ENCODE assay signal across 1 cellular context in the genomic region with DNA sequence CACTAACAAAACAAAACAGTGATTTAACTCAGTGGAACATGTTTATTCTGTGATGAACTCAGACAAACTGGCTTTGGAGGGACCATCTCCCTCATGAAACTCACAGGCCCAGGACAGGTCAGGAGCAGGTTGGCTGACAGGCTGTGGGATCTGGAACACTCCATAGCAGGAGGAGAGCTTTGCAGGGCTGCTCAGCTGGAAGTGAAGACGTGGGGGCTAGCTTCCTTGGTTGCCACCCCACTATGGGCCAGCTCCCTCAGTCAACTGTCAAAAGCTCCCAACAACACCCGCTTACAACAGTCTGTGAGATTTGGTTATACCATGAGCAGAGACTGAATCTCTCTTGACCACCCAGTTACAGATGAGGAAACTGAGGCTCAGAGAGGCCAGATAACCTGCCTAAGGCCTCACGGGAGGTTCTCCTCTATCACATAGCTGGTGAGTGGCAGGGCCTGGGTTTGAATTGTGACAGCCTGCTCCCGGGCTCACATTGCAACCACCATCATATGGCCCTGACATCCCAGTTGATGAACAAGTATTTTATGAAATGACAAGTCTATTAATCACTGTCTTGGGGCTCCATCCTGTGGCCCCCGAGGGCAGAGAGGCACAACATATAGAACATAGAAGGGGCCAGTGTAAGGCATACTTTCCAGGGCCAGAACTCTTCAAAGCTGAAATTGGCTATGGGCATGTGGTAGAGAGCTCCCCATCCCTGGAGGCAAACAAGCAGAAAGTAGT.
TF ChIP-seq lines count a peak whose summit lies in the region.

No MANE protein-coding gene starts in this region.

TF ChIP-seq in SK-N-SH treated with all-trans-retinoic acid at 6 μM for 48 hours, 23 proteins besides CTCF, POLR2A, EP300 and RAD21 (continued from another document):
- TF ChIP-seq, protein P1, sequence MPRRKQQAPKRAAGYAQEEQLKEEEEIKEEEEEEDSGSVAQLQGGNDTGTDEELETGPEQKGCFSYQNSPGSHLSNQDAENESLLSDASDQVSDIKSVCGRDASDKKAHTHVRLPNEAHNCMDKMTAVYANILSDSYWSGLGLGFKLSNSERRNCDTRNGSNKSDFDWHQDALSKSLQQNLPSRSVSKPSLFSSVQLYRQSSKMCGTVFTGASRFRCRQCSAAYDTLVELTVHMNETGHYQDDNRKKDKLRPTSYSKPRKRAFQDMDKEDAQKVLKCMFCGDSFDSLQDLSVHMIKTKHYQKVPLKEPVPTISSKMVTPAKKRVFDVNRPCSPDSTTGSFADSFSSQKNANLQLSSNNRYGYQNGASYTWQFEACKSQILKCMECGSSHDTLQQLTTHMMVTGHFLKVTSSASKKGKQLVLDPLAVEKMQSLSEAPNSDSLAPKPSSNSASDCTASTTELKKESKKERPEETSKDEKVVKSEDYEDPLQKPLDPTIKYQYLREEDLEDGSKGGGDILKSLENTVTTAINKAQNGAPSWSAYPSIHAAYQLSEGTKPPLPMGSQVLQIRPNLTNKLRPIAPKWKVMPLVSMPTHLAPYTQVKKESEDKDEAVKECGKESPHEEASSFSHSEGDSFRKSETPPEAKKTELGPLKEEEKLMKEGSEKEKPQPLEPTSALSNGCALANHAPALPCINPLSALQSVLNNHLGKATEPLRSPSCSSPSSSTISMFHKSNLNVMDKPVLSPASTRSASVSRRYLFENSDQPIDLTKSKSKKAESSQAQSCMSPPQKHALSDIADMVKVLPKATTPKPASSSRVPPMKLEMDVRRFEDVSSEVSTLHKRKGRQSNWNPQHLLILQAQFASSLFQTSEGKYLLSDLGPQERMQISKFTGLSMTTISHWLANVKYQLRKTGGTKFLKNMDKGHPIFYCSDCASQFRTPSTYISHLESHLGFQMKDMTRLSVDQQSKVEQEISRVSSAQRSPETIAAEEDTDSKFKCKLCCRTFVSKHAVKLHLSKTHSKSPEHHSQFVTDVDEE (CRISPR knock-in tag; IDR thresholded peaks at IDR 0.05) = no peak
- TF ChIP-seq RARB (CRISPR knock-in tag; IDR thresholded peaks at IDR 0.05) (no peak), PPARA (CRISPR knock-in tag; IDR thresholded peaks at IDR 0.05; ENCODE audit: borderline replicate concordance) (no peak), ARNTL (CRISPR knock-in tag; IDR thresholded peaks at IDR 0.05; ENCODE audit: borderline replicate concordance, low read depth) (no peak), ZNF70 (CRISPR knock-in tag; IDR thresholded peaks at IDR 0.05) (no peak), ZNF565 (CRISPR knock-in tag; conservative IDR thresholded peaks at IDR 0.05; ENCODE audit: low read depth) (no peak), BACH2 (CRISPR knock-in tag; IDR thresholded peaks at IDR 0.05; ENCODE audit: borderline replicate concordance) (no peak), ZFP30 (CRISPR knock-in tag; IDR thresholded peaks at IDR 0.05) (no peak), ZNF8 (CRISPR knock-in tag; IDR thresholded peaks at IDR 0.05) (no peak), GLIS3 (CRISPR knock-in tag; IDR thresholded peaks at IDR 0.05) (no peak), ISL1 (CRISPR knock-in tag; IDR thresholded peaks at IDR 0.05) (no peak), CSDC2 (CRISPR knock-in tag; IDR thresholded peaks at IDR 0.05) (no peak), ZFP3 (CRISPR knock-in tag; IDR thresholded peaks at IDR 0.05) (no peak), OSR1 (CRISPR knock-in tag; IDR thresholded peaks at IDR 0.05) (no peak)
- TF ChIP-seq, protein P2, sequence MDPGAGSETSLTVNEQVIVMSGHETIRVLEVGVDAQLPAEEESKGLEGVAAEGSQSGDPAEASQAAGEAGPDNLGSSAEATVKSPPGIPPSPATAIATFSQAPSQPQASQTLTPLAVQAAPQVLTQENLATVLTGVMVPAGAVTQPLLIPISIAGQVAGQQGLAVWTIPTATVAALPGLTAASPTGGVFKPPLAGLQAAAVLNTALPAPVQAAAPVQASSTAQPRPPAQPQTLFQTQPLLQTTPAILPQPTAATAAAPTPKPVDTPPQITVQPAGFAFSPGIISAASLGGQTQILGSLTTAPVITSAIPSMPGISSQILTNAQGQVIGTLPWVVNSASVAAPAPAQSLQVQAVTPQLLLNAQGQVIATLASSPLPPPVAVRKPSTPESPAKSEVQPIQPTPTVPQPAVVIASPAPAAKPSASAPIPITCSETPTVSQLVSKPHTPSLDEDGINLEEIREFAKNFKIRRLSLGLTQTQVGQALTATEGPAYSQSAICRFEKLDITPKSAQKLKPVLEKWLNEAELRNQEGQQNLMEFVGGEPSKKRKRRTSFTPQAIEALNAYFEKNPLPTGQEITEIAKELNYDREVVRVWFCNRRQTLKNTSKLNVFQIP (CRISPR knock-in tag; IDR thresholded peaks at IDR 0.05; ENCODE audit: borderline replicate concordance, low read depth) = no peak
